In the genomic region with DNA sequence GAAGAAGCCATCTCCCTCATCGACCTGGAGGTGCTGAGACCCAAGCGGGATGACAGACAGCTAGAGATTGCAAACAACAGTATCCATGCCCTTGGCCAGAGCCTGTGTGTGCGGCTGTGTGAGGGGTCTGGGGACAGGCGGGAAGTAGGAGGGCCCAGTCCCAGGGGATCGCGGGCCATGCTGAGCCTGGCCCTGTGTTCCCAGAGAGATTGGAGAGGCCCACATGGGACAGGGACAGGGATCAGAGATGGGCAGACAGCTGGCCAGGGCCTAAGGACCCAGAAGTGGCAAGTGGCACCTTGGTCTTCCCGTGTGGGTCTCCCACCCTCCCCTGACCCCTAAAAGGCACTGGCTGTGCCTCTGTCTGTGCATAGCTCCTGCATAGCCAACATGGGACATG, we compare ENCODE assay signal across 14 cellular contexts. TPM values are rescaled to one million over a fixed set of nuclear protein-coding genes. Genes with fewer than 3 reads are reported as not detected.
A peak's percentile ranks its signal among the peaks of the same experiment; 100 is the strongest.
DNase-seq lines count a peak whose midpoint lies in the region; FAIRE-seq and TF ChIP-seq lines count a peak whose summit lies in the region.
"Had no signal": no experiment of that assay in that cellular context is flagged by ENCODE, and none has a peak within 500 bp of the region (broad histone marks: within the 10 kb centered on the region; RNA-seq: fewer than 3 reads in every experiment).

No MANE protein-coding gene starts in this region.

- no peak overlapping the region for H4K91ac ChIP-seq in H9 (ENCODE audit: insufficient read length, low read depth, low read length)

- H3K36me3 Mint-ChIP-seq in H9 (ENCODE audit: insufficient read depth in 1 of 3, low read depth in 3 of 3) (peaks cover 10 to 20% (median 10%) of the 10 kb centered on the region in 3 experiments), nephron progenitor cell (ENCODE audit: low read depth) (peaks cover 17% of the 10 kb centered on the region)
- peaks cover 3% of the 10 kb centered on the region for H3K36me3 Mint-ChIP-seq in activated naive CD4-positive, alpha-beta T cell treated with anti-CD3 and anti-CD28 coated beads, Interleukin-2, amount 10 ng/mL, durations not matched to agents 7 days and 5 days

- no peak overlapping the region for H2BK20ac ChIP-seq in H9 (ENCODE audit: low read depth, low read length, poor library complexity, severe bottlenecking)

- no peak overlapping the region for H3K14ac ChIP-seq in H9 (ENCODE audit: insufficient read depth, low read length)

- no peak overlapping the region for H3K4me3 ChIP-seq in bronchial epithelial cell (ENCODE audit: low read depth, low read length)
- H3K4me3 ChIP-seq in hepatocyte, result no peak overlapping the region
- H3K4me3 ChIP-seq: HAP-1 had no signal

- H3K27me3 Mint-ChIP-seq in H9 (ENCODE audit: low read depth) (no peaks in the 10 kb centered on the region), nephron progenitor cell (ENCODE audit: low read depth, poor library complexity) (peaks cover 3% of the 10 kb centered on the region)
- H3K27me3 Mint-ChIP-seq in activated naive CD4-positive, alpha-beta T cell treated with anti-CD3 and anti-CD28 coated beads, Interleukin-2, amount 10 ng/mL, durations not matched to agents 7 days and 5 days, result no peaks in the 10 kb centered on the region
- H3K27me3 Mint-ChIP-seq: CD4-positive, alpha-beta T cell had no signal

- H2AFZ ChIP-seq in H9 (ENCODE audit: low read length), result no peak overlapping the region
- no peak overlapping the region for H2AFZ ChIP-seq in hepatocyte

- H2BK120ac ChIP-seq in H9 (ENCODE audit: low read depth, low read length, poor library complexity, severe bottlenecking), result no peak overlapping the region

- no peak overlapping the region for H3K4ac ChIP-seq in H9 (ENCODE audit: low read depth, low read length)

- WGBS in H9 (ENCODE audit: extremely low coverage, insufficient read length, low lambda C conversion rate), result no CpG with 5 or more reads among the region's 7 CpGs
- WGBS in hepatocyte (ENCODE audit: low lambda C conversion rate, missing lambda C conversion rate), result 90% methylated on average over 7 of the region's 7 CpGs

- H3K27me3 ChIP-seq in H9 (ENCODE audit: insufficient read depth, low read length) (no peaks in the 10 kb centered on the region; the same call in 1 of the 2 replicates), bronchial epithelial cell (ENCODE audit: control insufficient read depth, insufficient read depth, low read length) (peaks cover 1% of the 10 kb centered on the region), hepatocyte (no peaks in the 10 kb centered on the region)
- H3K27me3 ChIP-seq: BE2C had no signal

- H3K4me3 Mint-ChIP-seq in H9 (no peak overlapping the region), nephron progenitor cell (no peak overlapping the region)
- no peak overlapping the region for H3K4me3 Mint-ChIP-seq in activated naive CD4-positive, alpha-beta T cell treated with anti-CD3 and anti-CD28 coated beads, Interleukin-2, amount 10 ng/mL, durations not matched to agents 7 days and 5 days
- H3K4me3 Mint-ChIP-seq: CD4-positive, alpha-beta T cell had no signal

- H3K4me2 ChIP-seq in H9 (ENCODE audit: insufficient read depth, insufficient read length, low read length), result no peak overlapping the region
- H3K4me2 ChIP-seq in hepatocyte, result no peak overlapping the region

- DNase-seq in H9 (no peak), bronchial epithelial cell (ENCODE audit: low read depth) (no peak), nephron progenitor cell (no peak), DMS 273 (lab: John Stamatoyannopoulos, UW; ENCODE audit: unreplicated experiment) (no peak), hepatocyte (ENCODE audit: low spot score) (no peak)
- DNase-seq in activated naive CD4-positive, alpha-beta T cell treated with anti-CD3 and anti-CD28 coated beads, Interleukin-2, amount 10 ng/mL, durations not matched to agents 7 days and 5 days, result no peak
- DNase-seq: ACHN; BE2C; CD4-positive, alpha-beta T cell; DMS79 treated with DMSO at 0.1 percent for 48 hours; GF-D8; GOT3 had no signal

- no peak overlapping the region for H3K18ac ChIP-seq in H9 (ENCODE audit: insufficient read length, low read depth, low read length)

- no peak overlapping the region for H3K27ac ChIP-seq in H9 (ENCODE audit: insufficient read length, low read depth, low read length)
- no peak overlapping the region for H3K27ac ChIP-seq in hepatocyte

- H3K36me3 ChIP-seq in bronchial epithelial cell (ENCODE audit: control insufficient read depth, insufficient read depth, low read length), result no peaks in the 10 kb centered on the region
- H3K36me3 ChIP-seq in hepatocyte (replicated peaks; ENCODE audit: insufficient read depth, low read depth), result no peaks in the 10 kb centered on the region
- H3K36me3 ChIP-seq: BE2C, HAP-1 had no signal

- H3T11ph ChIP-seq in H9 (ENCODE audit: low read length), result no peak overlapping the region

- H4K20me1 ChIP-seq in H9 (ENCODE audit: control insufficient read depth, insufficient read depth, insufficient read length) (no peaks in the 10 kb centered on the region), hepatocyte (ENCODE audit: insufficient read depth, poor library complexity, severe bottlenecking) (no peaks in the 10 kb centered on the region)

- no peaks in the 10 kb centered on the region for H3K9me3 ChIP-seq in H9 (ENCODE audit: control insufficient read depth, low read depth, low read length)
- H3K9me3 ChIP-seq in hepatocyte (ENCODE audit: low read depth), result no peaks in the 10 kb centered on the region
- H3K9me3 ChIP-seq: BE2C, HAP-1 had no signal

- H3K9me3 Mint-ChIP-seq in H9 (no peaks in the 10 kb centered on the region), nephron progenitor cell (no peaks in the 10 kb centered on the region)
- H3K9me3 Mint-ChIP-seq in activated naive CD4-positive, alpha-beta T cell treated with anti-CD3 and anti-CD28 coated beads, Interleukin-2, amount 10 ng/mL, durations not matched to agents 7 days and 5 days, result no peaks in the 10 kb centered on the region
- H3K9me3 Mint-ChIP-seq: CD4-positive, alpha-beta T cell had no signal

- H3K4me1 ChIP-seq in H9 (ENCODE audit: insufficient read depth, low read length) (no peaks in the 10 kb centered on the region), hepatocyte (ENCODE audit: insufficient read depth) (no peaks in the 10 kb centered on the region)
- H3K4me1 ChIP-seq: BE2C, HAP-1 had no signal

- H3K23me2 ChIP-seq in H9 (ENCODE audit: insufficient read length, low read depth, low read length, poor library complexity, severe bottlenecking), result no peaks in the 10 kb centered on the region

- no peak overlapping the region for H2AK5ac ChIP-seq in H9 (ENCODE audit: insufficient read length, low read length)

- H3K27ac Mint-ChIP-seq in H9 (peak overlapping the region in 2 of 3 experiments; percentile 46 to 68; a peak in 2 of 7 replicates), nephron progenitor cell (peak overlapping the region; percentile 81)
- no peak overlapping the region for H3K27ac Mint-ChIP-seq in activated naive CD4-positive, alpha-beta T cell treated with anti-CD3 and anti-CD28 coated beads, Interleukin-2, amount 10 ng/mL, durations not matched to agents 7 days and 5 days
- H3K27ac Mint-ChIP-seq: CD4-positive, alpha-beta T cell had no signal

- TF ChIP-seq CTCF in H9 (conservative IDR thresholded peaks at IDR 0.05) (no peak), bronchial epithelial cell (IDR thresholded peaks at IDR 0.05; ENCODE audit: insufficient read depth, low read length, severe bottlenecking) (no peak), nephron progenitor cell (IDR thresholded peaks at IDR 0.05) (no peak), hepatocyte (IDR thresholded peaks at IDR 0.05; ENCODE audit: poor library complexity) (no peak)

- no peak overlapping the region for H4K8ac ChIP-seq in H9 (replicated peaks; ENCODE audit: insufficient read length, low read depth, low read length)

- CTCF ChIA-PET in activated naive CD4-positive, alpha-beta T cell treated with anti-CD3 and anti-CD28 coated beads, Interleukin-2, amount 10 ng/mL, durations not matched to agents 7 days and 5 days (lab: Charles Lee), result interaction anchor here (2.0 kb wide), 1 partner anchor 27 kb away, joined by 6 read pairs; no protein-coding TSS in a partner anchor

- H3K9me2 ChIP-seq in hepatocyte (replicated peaks; ENCODE audit: insufficient read depth), result no peaks in the 10 kb centered on the region

- H3K56ac ChIP-seq in H9 (ENCODE audit: insufficient read length, low read depth, low read length), result no peak overlapping the region

- H3K4me1 Mint-ChIP-seq in H9 (peaks cover 4 to 6% of the 10 kb centered on the region in 2 experiments; a peak in 3 of 4 replicates), nephron progenitor cell (peaks cover 25% of the 10 kb centered on the region)
- H3K4me1 Mint-ChIP-seq in activated naive CD4-positive, alpha-beta T cell treated with anti-CD3 and anti-CD28 coated beads, Interleukin-2, amount 10 ng/mL, durations not matched to agents 7 days and 5 days, result no peaks in the 10 kb centered on the region

- no peaks in the 10 kb centered on the region for H3K79me1 ChIP-seq in H9 (ENCODE audit: insufficient read depth, low read depth, low read length, poor library complexity, severe bottlenecking)

- H3K79me2 ChIP-seq in H9 (ENCODE audit: insufficient read depth, low read length), result no peaks in the 10 kb centered on the region
- no peaks in the 10 kb centered on the region for H3K79me2 ChIP-seq in hepatocyte

- H3K9ac ChIP-seq in H9 (ENCODE audit: extremely low read depth, insufficient read length, low read length), result no peak overlapping the region

- H4K5ac ChIP-seq in H9 (ENCODE audit: insufficient read length, low read depth, low read length), result no peak overlapping the region

- peak; percentile 43 for FAIRE-seq in bronchial epithelial cell (lab: Jason Lieb, UNC)
- FAIRE-seq: A204.1 had no signal

- H2BK5ac ChIP-seq in H9 (ENCODE audit: insufficient read length, low read length), result no peak overlapping the region

- H2BK15ac ChIP-seq in H9 (ENCODE audit: low read depth, low read length), result no peak overlapping the region

- no peak overlapping the region for H3K23ac ChIP-seq in H9 (ENCODE audit: insufficient read length, low read depth, low read length)

- H2BK12ac ChIP-seq in H9 (ENCODE audit: insufficient read length, low read depth, low read length), result no peak overlapping the region

RNA-seq across cellular contexts. Expression of a gene that starts 10.9 kb away (rescaled TPM):
- total RNA-seq in H9 (2021), result not detected in 2 replicates
- not detected in 2 replicates for total RNA-seq in bronchial epithelial cell
- total RNA-seq in hepatocyte, result not detected in 2 replicates
- 0.19 TPM in 1 of 2 replicates, not detected in the other for polyA plus RNA-seq in hepatocyte
- total RNA-seq: CD4-positive, alpha-beta T cell had no signal

RNA-seq across cellular contexts. Expression of a gene that starts 25.5 kb away (rescaled TPM):
- total RNA-seq in H9 (2021) (not detected in 2 replicates), bronchial epithelial cell (not detected in 2 replicates), hepatocyte (not detected in 2 replicates)
- polyA plus RNA-seq in hepatocyte, result not detected in 2 replicates
- total RNA-seq: CD4-positive, alpha-beta T cell had no signal
